In genomic region chr2:27133905-27134780, GRCh38 we compare ENCODE assay signal across 1 cellular context.
TF ChIP-seq lines count a peak whose summit lies in the region.

Gene PREB, minus strand, starts transcription at chr2:27134636. Its CDS starts 215 bp downstream, at chr2:27134421.

TF ChIP-seq in K562, 482 proteins besides CTCF, POLR2A, EP300 and RAD21 (continued from another document and continues in another):
- TF ChIP-seq THRA (IDR thresholded peaks at IDR 0.05) (no peak), DPF2 (IDR thresholded peaks at IDR 0.05) (no peak), RCOR1 (IDR thresholded peaks at IDR 0.05; ENCODE audit: borderline replicate concordance in 1 of 2, low read depth in 2 of 2, low read length in 2 of 2) (no peak), ATF6 (CRISPR knock-in tag; IDR thresholded peaks at IDR 0.05) (no peak), BRD9 (IDR thresholded peaks at IDR 0.05; ENCODE audit: low read depth, partially characterized antibody) (no peak), HCFC1 (IDR thresholded peaks at IDR 0.05; ENCODE audit: low read depth, low read length) (peak; percentile 83), HMBOX1 (IDR thresholded peaks at IDR 0.05) (no peak), SMC3 (conservative IDR thresholded peaks at IDR 0.05; ENCODE audit: insufficient read depth, low read depth, low read length) (no peak), MBD2 (IDR thresholded peaks at IDR 0.05; ENCODE audit: borderline replicate concordance, low read depth) (peak; percentile 87; the same call in 1 of the 2 replicates), ZNF3 (CRISPR knock-in tag; IDR thresholded peaks at IDR 0.05) (no peak), SFPQ (IDR thresholded peaks at IDR 0.05; ENCODE audit: low read depth, low read length) (no peak), CBX8 (IDR thresholded peaks at IDR 0.05; ENCODE audit: borderline replicate concordance, extremely low read depth, low read depth, low read length, poor library complexity, severe bottlenecking) (no peak), SIX5 (IDR thresholded peaks at IDR 0.05; ENCODE audit: borderline replicate concordance in 1 of 2, insufficient read depth in 1 of 2, low read depth in 1 of 2, low read length in 2 of 2) (peak in 1 of 2 experiments; percentile 28; a peak in 1 of 4 replicates), SRSF3 (IDR thresholded peaks at IDR 0.05; ENCODE audit: insufficient read depth, low read length) (0 out of 2 replicates have a peak, but pooled peaks have one; percentile 36), KAT2B (IDR thresholded peaks at IDR 0.05; ENCODE audit: low read depth, low read length) (no peak), OTX1 (CRISPR knock-in tag; IDR thresholded peaks at IDR 0.05) (no peak), CHD1 (IDR thresholded peaks at IDR 0.05; ENCODE audit: low read length) (peak; percentile 88), RBFOX2 (IDR thresholded peaks at IDR 0.05; ENCODE audit: low read depth, low read length) (peak; percentile 91), NELFE (IDR thresholded peaks at IDR 0.05; ENCODE audit: insufficient read depth, insufficient read length) (no peak), TCFL5 (CRISPR knock-in tag; conservative IDR thresholded peaks at IDR 0.05) (no peak), VEZF1 (CRISPR knock-in tag; IDR thresholded peaks at IDR 0.05) (peak; percentile 43; the same call in 1 of the 2 replicates), NFIC (IDR thresholded peaks at IDR 0.05) (no peak), FIP1L1 (IDR thresholded peaks at IDR 0.05; ENCODE audit: low read depth, low read length, poor library complexity, severe bottlenecking) (peak; percentile 57), CBX1 (IDR thresholded peaks at IDR 0.05; ENCODE audit: low read depth) (no peak), TBP (optimal IDR thresholded peaks at IDR 0.05; ENCODE audit: low read depth, low read length) (peak; percentile 51), USF2 (CRISPR knock-in tag; IDR thresholded peaks at IDR 0.05) (no peak), ZBTB8A (IDR thresholded peaks at IDR 0.05; ENCODE audit: partially characterized antibody) (no peak), ZBTB7A (IDR thresholded peaks at IDR 0.05; ENCODE audit: borderline replicate concordance, control insufficient read depth, low read depth, low read length) (peak; percentile 60), ZNF165 (CRISPR knock-in tag; IDR thresholded peaks at IDR 0.05; ENCODE audit: borderline replicate concordance) (no peak), TEAD2 (tag; IDR thresholded peaks at IDR 0.05) (no peak), MEIS2 (IDR thresholded peaks at IDR 0.05; ENCODE audit: partially characterized antibody) (peak; percentile 100), ZNF121 (CRISPR knock-in tag; conservative IDR thresholded peaks at IDR 0.05) (0 out of 2 replicates have a peak, but pooled peaks have one; percentile 22), PRDM10 (IDR thresholded peaks at IDR 0.05; ENCODE audit: partially characterized antibody) (peak; percentile 8), SMARCA5 (IDR thresholded peaks at IDR 0.05) (no peak), COPS2 (conservative IDR thresholded peaks at IDR 0.05) (no peak), UBTF (IDR thresholded peaks at IDR 0.05; ENCODE audit: borderline replicate concordance in 1 of 2, low read depth in 2 of 2, low read length in 2 of 2) (peak; percentile 45 to 69; a peak in 1 of 4 replicates), PHF8 (IDR thresholded peaks at IDR 0.05; ENCODE audit: borderline replicate concordance, low read length) (peak; percentile 90; the same call in 1 of the 2 replicates), ZBED1 (IDR thresholded peaks at IDR 0.05) (no peak), ZBTB11 (CRISPR knock-in tag; IDR thresholded peaks at IDR 0.05) (no peak)
